Comparison of ENCODE assay signal across 10 cellular contexts in genomic region chr10:78852856-78853255, GRCh38.
DNase-seq lines count a peak whose midpoint lies in the region; ATAC-seq and TF ChIP-seq lines count a peak whose summit lies in the region.
"Had no signal": no experiment of that assay in that cellular context is flagged by ENCODE, and none has a peak within 500 bp of the region (broad histone marks: within the 10 kb centered on the region; RNA-seq: fewer than 3 reads in every experiment).

No MANE protein-coding gene starts in this region.

- ATAC-seq in HG03159 (IDR thresholded peaks at IDR 0.05; ENCODE audit: unreplicated experiment) (no peak), HG02970 (IDR thresholded peaks at IDR 0.05; ENCODE audit: low FRiP score, unreplicated experiment) (no peak), psoas muscle (no peak)

- H3K27me3 ChIP-seq in psoas muscle (ENCODE audit: insufficient read depth in 3 of 3, low read length in 2 of 3), result no peaks in the 10 kb centered on the region

- intact Hi-C loops in psoas muscle (cut with DNase I), result loop anchor here in 1 of 2 donors (2.0 kb wide), 1 partner anchor 344 kb away; no protein-coding TSS in a partner anchor

- H3K4me1 Mint-ChIP-seq in neural crest cell, result peaks cover 11% of the 10 kb centered on the region

- H3K4me1 ChIP-seq in psoas muscle, result peaks cover 10% of the 10 kb centered on the region

- no peak overlapping the region for H3K27ac Mint-ChIP-seq in neural crest cell (ENCODE audit: unreplicated experiment)

- H3K36me3 Mint-ChIP-seq in neural crest cell (ENCODE audit: low read depth), result no peaks in the 10 kb centered on the region
- H3K36me3 Mint-ChIP-seq: brain had no signal

- no peak overlapping the region for H3K4me3 Mint-ChIP-seq in neural crest cell
- H3K4me3 Mint-ChIP-seq: brain had no signal

- no peaks in the 10 kb centered on the region for H3K36me3 ChIP-seq in psoas muscle (ENCODE audit: insufficient read depth in 1 of 2, low read depth in 1 of 2)

- H3K27me3 Mint-ChIP-seq in neural crest cell (ENCODE audit: low read depth), result no peaks in the 10 kb centered on the region

- H3K9me3 ChIP-seq in psoas muscle, result no peaks in the 10 kb centered on the region

- H3K9me3 Mint-ChIP-seq in neural crest cell, result no peaks in the 10 kb centered on the region
- H3K9me3 Mint-ChIP-seq: brain had no signal

- TF ChIP-seq CTCF in GM12873 (IDR thresholded peaks at IDR 0.05; ENCODE audit: insufficient read depth, low read depth, low read length, missing control alignments) (peak; percentile 58), neural crest cell (conservative IDR thresholded peaks at IDR 0.05) (peak; percentile 39), psoas muscle (IDR thresholded peaks at IDR 0.05) (no peak)

- DNase-seq in NCI-H69 (lab: John Stamatoyannopoulos, UW) (peak; percentile 3), dermis blood vessel endothelial cell (peak; percentile 49), neural crest cell (ENCODE audit: low read depth, low spot score) (no peak), KG1 (lab: John Stamatoyannopoulos, UW) (no peak), psoas muscle (no peak)

- H3K4me3 ChIP-seq in psoas muscle, result no peak overlapping the region
- H3K4me3 ChIP-seq: skin epidermis had no signal

- 59 to 70% (median 61%) methylated on average over 3 of the region's 3 CpGs for WGBS in psoas muscle, 3 donors

- no peak overlapping the region for H3K27ac ChIP-seq in psoas muscle

Comparison
In these comparisons a context has a peak if more than half of its experiments do, and no peak if none do; other contexts are left out.
1. DNase-seq: peak in NCI-H69 (single experiment) and dermis blood vessel endothelial cell (single experiment); none in neural crest cell (single experiment), KG1 (single experiment) and psoas muscle (0 of 2).